Comparison of ENCODE assay signal across 10 cellular contexts in genomic region chr18:48594725-48595124, GRCh38.
"Had no signal": no experiment of that assay in that cellular context is flagged by ENCODE, and none has a peak within 500 bp of the region (broad histone marks: within the 10 kb centered on the region; RNA-seq: fewer than 3 reads in every experiment).

No MANE protein-coding gene starts in this region.

- DNase-seq: activated naive CD4-positive, alpha-beta T cell treated with anti-CD3 and anti-CD28 coated beads, Interleukin-2, amount 50 U/mL, for 16 hours; brain microvascular endothelial cell; foreskin melanocyte; kidney; right lobe of liver; stimulated activated CD4-positive, alpha-beta T cell treated with anti-CD3 and anti-CD28 coated beads, Interleukin-12 subunit alpha, Interleukin-12 subunit beta, amount 100 ng/mL, for 4 hours; stimulated activated naive CD4-positive, alpha-beta T cell had no signal

- H3K4me3 Mint-ChIP-seq: T-helper 2 cell treated with Interferon-gamma antibody and Interleukin-4, amounts not matched to agents 5 μg/mL and 100 μg/mL, for 36 hours had no signal

- H3K27ac Mint-ChIP-seq: T-helper 2 cell treated with Interferon-gamma antibody and Interleukin-4, amounts not matched to agents 5 μg/mL and 100 μg/mL, for 36 hours had no signal

- H3K9me3 Mint-ChIP-seq: T-helper 2 cell treated with Interferon-gamma antibody and Interleukin-4, amounts not matched to agents 5 μg/mL and 100 μg/mL, for 36 hours had no signal

- H3K27ac ChIP-seq: brain microvascular endothelial cell, right lobe of liver, suprapubic skin had no signal

- H3K27me3 ChIP-seq: brain microvascular endothelial cell, right lobe of liver, suprapubic skin had no signal

- H3K9me3 ChIP-seq: right lobe of liver, suprapubic skin had no signal

- H3K4me3 ChIP-seq: right lobe of liver, suprapubic skin had no signal

- H3K36me3 ChIP-seq: brain microvascular endothelial cell, right lobe of liver, suprapubic skin had no signal

- ATAC-seq: activated CD4-positive, CD25-positive, alpha-beta regulatory T cell treated with anti-CD3 and anti-CD28 coated beads, Interleukin-2, amount 50 U/mL, for 24 hours; right lobe of liver had no signal
